Comparison of ENCODE assay signal across 8 cellular contexts in the genomic region with DNA sequence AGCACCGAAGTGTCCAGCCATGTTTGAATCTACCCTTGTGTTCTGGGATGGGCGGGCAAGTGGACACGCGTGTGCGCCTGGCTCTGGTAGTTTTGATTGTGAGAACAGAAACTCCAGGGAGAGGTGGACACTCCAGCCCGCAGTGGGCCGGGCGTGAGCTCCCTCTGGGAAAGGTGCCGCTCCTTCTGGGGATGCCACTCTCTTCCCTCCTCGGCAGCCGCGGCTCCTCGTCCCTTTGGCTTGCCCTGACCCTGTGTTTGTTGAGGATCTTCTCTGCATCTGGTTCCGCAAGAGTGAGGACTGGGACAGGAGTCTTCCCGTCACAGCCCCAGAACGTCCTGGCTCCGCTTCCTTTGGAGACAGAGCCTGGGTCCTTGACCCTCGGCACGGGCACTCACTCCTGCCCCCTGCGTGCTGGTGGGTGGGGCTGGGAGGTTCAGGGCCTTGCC. TPM values are rescaled to one million over a fixed set of nuclear protein-coding genes. Genes with fewer than 3 reads are reported as not detected.
DNase-seq lines count a peak whose midpoint lies in the region; ATAC-seq and TF ChIP-seq lines count a peak whose summit lies in the region.

No MANE protein-coding gene starts in this region.

- no peak for TF ChIP-seq POLR2A in heart left ventricle (IDR thresholded peaks at IDR 0.05)

- H3K36me3 ChIP-seq in heart left ventricle (peaks cover 0 to 14% (median 3%) of the 10 kb centered on the region in 9 donors), brain microvascular endothelial cell (replicated peaks) (no peaks in the 10 kb centered on the region), urinary bladder (ENCODE audit: insufficient read depth) (no peaks in the 10 kb centered on the region)

- ATAC-seq in heart left ventricle = no peak
- no peak for ATAC-seq in left cardiac atrium

- H3K27me3 ChIP-seq in heart left ventricle = no peaks in the 10 kb centered on the region
- no peaks in the 10 kb centered on the region for H3K27me3 ChIP-seq in brain microvascular endothelial cell (replicated peaks)

- no peaks in the 10 kb centered on the region for H3K9me3 ChIP-seq in heart left ventricle

- WGBS in heart left ventricle, 4 donors = 62 to 75% (median 71%) methylated on average over 13 to 20 of the region's 20 CpGs
- 74% methylated on average over 20 of the region's 20 CpGs for WGBS in urinary bladder

- H3K27ac ChIP-seq in heart left ventricle (peak overlapping the region in 1 of 12 donors; percentile 98), brain microvascular endothelial cell (peak overlapping the region; percentile 98), urinary bladder (ENCODE audit: low read depth) (no peak overlapping the region)

- no peak for TF ChIP-seq CTCF in heart left ventricle (IDR thresholded peaks at IDR 0.05)
- no peak for TF ChIP-seq CTCF in brain microvascular endothelial cell (IDR thresholded peaks at IDR 0.05; ENCODE audit: low read depth, low read length, missing control alignments)

- DNase-seq in heart left ventricle (no peak), left cardiac atrium (no peak), brain microvascular endothelial cell (no peak), mesenteric fat pad (ENCODE audit: low spot score) (peak; percentile 87), NCI-H524 treated with DMSO at 0.1 percent for 48 hours (lab: John Stamatoyannopoulos, UW) (no peak), DMS 273 treated with DMSO at 0.1 percent for 48 hours (lab: John Stamatoyannopoulos, UW) (no peak), NCI-H2196 treated with DMSO at 0.1 percent for 48 hours (lab: John Stamatoyannopoulos, UW; ENCODE audit: unreplicated experiment) (no peak)

- peaks cover 6 to 66% (median 32%) of the 10 kb centered on the region in 12 donors for H3K4me1 ChIP-seq in heart left ventricle
- H3K4me1 ChIP-seq in urinary bladder (ENCODE audit: insufficient read depth) = peaks cover 2% of the 10 kb centered on the region

- peak overlapping the region in 11 of 12 donors; percentile 61 to 99 (median 91) for H3K4me3 ChIP-seq in heart left ventricle
- H3K4me3 ChIP-seq in brain microvascular endothelial cell (ENCODE audit: low read depth, low read length) = peak overlapping the region; percentile 83
- peak overlapping the region; percentile 98 for H3K4me3 ChIP-seq in urinary bladder (ENCODE audit: low read depth, low read length)

- intact Hi-C loops in heart left ventricle (cut with DNase I) (loop anchor here in 2 of 10 donors (10.0 kb wide), 1 partner anchor 274 kb away; the partner anchor contains the start of gene SLC66A2 (in 2 of the 2)), left cardiac atrium (cut with DNase I) (no loop called here)

- in situ Hi-C loops in brain microvascular endothelial cell (cut with HindIII; ENCODE audit: low pct_ligation_motif_present, low sequenced_read_pairs) = no loop called here

RNA-seq across cellular contexts. Expression of gene CTDP1, which starts 1.3 kb away (rescaled TPM):
- total RNA-seq in heart left ventricle (10 to 100 TPM in 5 of 9 donors, 1 to 10 TPM in 4; 6.0 to 17.1 (median 10.3) TPM), left cardiac atrium (10 to 100 TPM in 1 of 2 donors, 1 to 10 TPM in 1; 9.7 to 11.7 TPM), mesenteric fat pad (20.8 TPM), urinary bladder (10.1 TPM)
- polyA plus RNA-seq in heart left ventricle (10 to 100 TPM in 1 of 2 donors, 1 to 10 TPM in 1; 7.0 to 10.3 TPM), urinary bladder (16.0 TPM)
